1 cellular context compared by ENCODE assay signal in genomic region chr2:164896634-164897033, GRCh38.
A peak's percentile ranks its signal among the peaks of the same experiment; 100 is the strongest.
TF ChIP-seq lines count a peak whose summit lies in the region.

No MANE protein-coding gene starts in this region.

TF ChIP-seq in HepG2, 621 proteins besides CTCF, POLR2A, EP300 and RAD21 (continued from another document):
- TF ChIP-seq CREM (IDR thresholded peaks at IDR 0.05) = 0 out of 2 replicates have a peak, but pooled peaks have one; percentile 1
- TF ChIP-seq CREM (CRISPR knock-in tag; IDR thresholded peaks at IDR 0.05) = no peak
- peak; percentile 13; the same call in 1 of the 2 replicates for TF ChIP-seq SOX5 (CRISPR knock-in tag; IDR thresholded peaks at IDR 0.05; ENCODE audit: borderline replicate concordance)
- peak; percentile 57; the same call in 1 of the 2 replicates for TF ChIP-seq PPARG (CRISPR knock-in tag; conservative IDR thresholded peaks at IDR 0.05)
- TF ChIP-seq HMG20A (CRISPR knock-in tag; IDR thresholded peaks at IDR 0.05; ENCODE audit: borderline replicate concordance) = peak; percentile 71; the same call in 1 of the 2 replicates
- peak; percentile 48; the same call in 1 of the 2 replicates for TF ChIP-seq ETV5 (CRISPR knock-in tag; IDR thresholded peaks at IDR 0.05; ENCODE audit: borderline replicate concordance)
- TF ChIP-seq GATAD2A (CRISPR knock-in tag; IDR thresholded peaks at IDR 0.05) = peak; percentile 67
- no peak for TF ChIP-seq GABPA (IDR thresholded peaks at IDR 0.05; ENCODE audit: low read depth, low read length)
- peak; percentile 36; the same call in 1 of the 2 replicates for TF ChIP-seq GABPA (CRISPR knock-in tag; IDR thresholded peaks at IDR 0.05; ENCODE audit: low read depth)
- TF ChIP-seq BRD4 (CRISPR knock-in tag; IDR thresholded peaks at IDR 0.05) = no peak
- TF ChIP-seq, protein P1, sequence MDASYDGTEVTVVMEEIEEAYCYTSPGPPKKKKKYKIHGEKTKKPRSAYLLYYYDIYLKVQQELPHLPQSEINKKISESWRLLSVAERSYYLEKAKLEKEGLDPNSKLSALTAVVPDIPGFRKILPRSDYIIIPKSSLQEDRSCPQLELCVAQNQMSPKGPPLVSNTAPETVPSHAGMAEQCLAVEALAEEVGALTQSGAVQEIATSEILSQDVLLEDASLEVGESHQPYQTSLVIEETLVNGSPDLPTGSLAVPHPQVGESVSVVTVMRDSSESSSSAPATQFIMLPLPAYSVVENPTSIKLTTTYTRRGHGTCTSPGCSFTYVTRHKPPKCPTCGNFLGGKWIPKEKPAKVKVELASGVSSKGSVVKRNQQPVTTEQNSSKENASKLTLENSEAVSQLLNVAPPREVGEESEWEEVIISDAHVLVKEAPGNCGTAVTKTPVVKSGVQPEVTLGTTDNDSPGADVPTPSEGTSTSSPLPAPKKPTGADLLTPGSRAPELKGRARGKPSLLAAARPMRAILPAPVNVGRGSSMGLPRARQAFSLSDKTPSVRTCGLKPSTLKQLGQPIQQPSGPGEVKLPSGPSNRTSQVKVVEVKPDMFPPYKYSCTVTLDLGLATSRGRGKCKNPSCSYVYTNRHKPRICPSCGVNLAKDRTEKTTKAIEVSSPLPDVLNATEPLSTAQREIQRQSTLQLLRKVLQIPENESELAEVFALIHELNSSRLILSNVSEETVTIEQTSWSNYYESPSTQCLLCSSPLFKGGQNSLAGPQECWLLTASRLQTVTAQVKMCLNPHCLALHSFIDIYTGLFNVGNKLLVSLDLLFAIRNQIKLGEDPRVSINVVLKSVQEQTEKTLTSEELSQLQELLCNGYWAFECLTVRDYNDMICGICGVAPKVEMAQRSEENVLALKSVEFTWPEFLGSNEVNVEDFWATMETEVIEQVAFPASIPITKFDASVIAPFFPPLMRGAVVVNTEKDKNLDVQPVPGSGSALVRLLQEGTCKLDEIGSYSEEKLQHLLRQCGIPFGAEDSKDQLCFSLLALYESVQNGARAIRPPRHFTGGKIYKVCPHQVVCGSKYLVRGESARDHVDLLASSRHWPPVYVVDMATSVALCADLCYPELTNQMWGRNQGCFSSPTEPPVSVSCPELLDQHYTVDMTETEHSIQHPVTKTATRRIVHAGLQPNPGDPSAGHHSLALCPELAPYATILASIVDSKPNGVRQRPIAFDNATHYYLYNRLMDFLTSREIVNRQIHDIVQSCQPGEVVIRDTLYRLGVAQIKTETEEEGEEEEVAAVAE (CRISPR knock-in tag; IDR thresholded peaks at IDR 0.05; ENCODE audit: borderline replicate concordance) = 0 out of 2 replicates have a peak, but pooled peaks have one; percentile 21
- peak; percentile 84 for TF ChIP-seq NFE2 (CRISPR knock-in tag; IDR thresholded peaks at IDR 0.05)
- no peak for TF ChIP-seq KAT8 (CRISPR knock-in tag; IDR thresholded peaks at IDR 0.05)
- peak; percentile 79 for TF ChIP-seq NFE2L2 (IDR thresholded peaks at IDR 0.05; ENCODE audit: low read length)
- TF ChIP-seq DRAP1 (CRISPR knock-in tag; IDR thresholded peaks at IDR 0.05) = no peak
- TF ChIP-seq MAFF (IDR thresholded peaks at IDR 0.05; ENCODE audit: low read depth, low read length) = 0 out of 2 replicates have a peak, but pooled peaks have one; percentile 28
- TF ChIP-seq PAXIP1 (CRISPR knock-in tag; conservative IDR thresholded peaks at IDR 0.05) = peak; percentile 28; the same call in 1 of the 2 replicates
- peak; percentile 24; the same call in 1 of the 2 replicates for TF ChIP-seq MED1 (CRISPR knock-in tag; IDR thresholded peaks at IDR 0.05)
- peak; percentile 84 for TF ChIP-seq FOSL2 (CRISPR knock-in tag; IDR thresholded peaks at IDR 0.05)
- TF ChIP-seq SAP130 (CRISPR knock-in tag; IDR thresholded peaks at IDR 0.05; ENCODE audit: low read depth) = peak; percentile 18; the same call in 1 of the 2 replicates
- no peak for TF ChIP-seq MAF1 (CRISPR knock-in tag; IDR thresholded peaks at IDR 0.05; ENCODE audit: borderline replicate concordance)
- TF ChIP-seq FOSL1 (CRISPR knock-in tag; IDR thresholded peaks at IDR 0.05; ENCODE audit: borderline replicate concordance) = peak; percentile 66; the same call in 1 of the 2 replicates
- TF ChIP-seq SP140L (CRISPR knock-in tag; IDR thresholded peaks at IDR 0.05; ENCODE audit: borderline replicate concordance) = no peak
- TF ChIP-seq ZFY (CRISPR knock-in tag; IDR thresholded peaks at IDR 0.05) = no peak; the same call in 1 of the 2 replicates
- TF ChIP-seq MIER3 (CRISPR knock-in tag; IDR thresholded peaks at IDR 0.05; ENCODE audit: borderline replicate concordance) = peak; percentile 58; the same call in 1 of the 2 replicates
- TF ChIP-seq ARID3A (IDR thresholded peaks at IDR 0.05; ENCODE audit: low read depth, low read length) = 0 out of 2 replicates have a peak, but pooled peaks have one; percentile 45
- TF ChIP-seq FOXA3 (CRISPR knock-in tag; IDR thresholded peaks at IDR 0.05) = peak; percentile 42; the same call in 1 of the 2 replicates
- no peak for TF ChIP-seq ZNF414 (CRISPR knock-in tag; IDR thresholded peaks at IDR 0.05)
- no peak for TF ChIP-seq ZBTB33 (CRISPR knock-in tag; IDR thresholded peaks at IDR 0.05)
- 0 out of 2 replicates have a peak, but pooled peaks have one; percentile 14 for TF ChIP-seq JUNB (CRISPR knock-in tag; IDR thresholded peaks at IDR 0.05; ENCODE audit: borderline replicate concordance)
- TF ChIP-seq POGZ (CRISPR knock-in tag; IDR thresholded peaks at IDR 0.05) = 0 out of 2 replicates have a peak, but pooled peaks have one; percentile 29
- TF ChIP-seq MAFK (conservative IDR thresholded peaks at IDR 0.05 in 1 of 2, IDR thresholded peaks at IDR 0.05 in 1 of 2; ENCODE audit: low read length in 2 of 2) = peak; percentile 35 to 55; a peak in 2 of 4 replicates
- TF ChIP-seq, protein P2, sequence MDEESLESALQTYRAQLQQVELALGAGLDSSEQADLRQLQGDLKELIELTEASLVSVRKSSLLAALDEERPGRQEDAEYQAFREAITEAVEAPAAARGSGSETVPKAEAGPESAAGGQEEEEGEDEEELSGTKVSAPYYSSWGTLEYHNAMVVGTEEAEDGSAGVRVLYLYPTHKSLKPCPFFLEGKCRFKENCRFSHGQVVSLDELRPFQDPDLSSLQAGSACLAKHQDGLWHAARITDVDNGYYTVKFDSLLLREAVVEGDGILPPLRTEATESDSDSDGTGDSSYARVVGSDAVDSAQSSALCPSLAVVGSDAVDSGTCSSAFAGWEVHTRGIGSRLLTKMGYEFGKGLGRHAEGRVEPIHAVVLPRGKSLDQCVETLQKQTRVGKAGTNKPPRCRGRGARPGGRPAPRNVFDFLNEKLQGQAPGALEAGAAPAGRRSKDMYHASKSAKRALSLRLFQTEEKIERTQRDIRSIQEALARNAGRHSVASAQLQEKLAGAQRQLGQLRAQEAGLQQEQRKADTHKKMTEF (CRISPR knock-in tag; IDR thresholded peaks at IDR 0.05) = peak; percentile 30
- TF ChIP-seq RXRB (CRISPR knock-in tag; IDR thresholded peaks at IDR 0.05; ENCODE audit: borderline replicate concordance) = 0 out of 2 replicates have a peak, but pooled peaks have one; percentile 21
